Comparison of ENCODE assay signal across 1 cellular context in genomic region chrX:46325312-46325877, GRCh38.
TF ChIP-seq lines count a peak whose summit lies in the region.

No MANE protein-coding gene starts in this region.

TF ChIP-seq in SK-N-SH, 30 proteins besides CTCF, POLR2A, EP300 and RAD21 (continued from another document):
- TF ChIP-seq USF1 (IDR thresholded peaks at IDR 0.05; ENCODE audit: borderline replicate concordance, low read depth), result no peak
- TF ChIP-seq ZBTB33 (IDR thresholded peaks at IDR 0.05; ENCODE audit: borderline replicate concordance, low read depth), result peak; percentile 55; the same call in 1 of the 2 replicates
- TF ChIP-seq NFIC (IDR thresholded peaks at IDR 0.05; ENCODE audit: borderline replicate concordance), result peak; percentile 89
- no peak for TF ChIP-seq TAF1 (IDR thresholded peaks at IDR 0.05; ENCODE audit: borderline replicate concordance, low read depth, low read length)
- TF ChIP-seq RFX5 (IDR thresholded peaks at IDR 0.05; ENCODE audit: low read length), result no peak
- TF ChIP-seq MAX (IDR thresholded peaks at IDR 0.05; ENCODE audit: low read depth), result 0 out of 2 replicates have a peak, but pooled peaks have one; percentile 34
- no peak for TF ChIP-seq NRF1 (IDR thresholded peaks at IDR 0.05; ENCODE audit: low read depth, low read length)
- TF ChIP-seq SIN3A (IDR thresholded peaks at IDR 0.05; ENCODE audit: borderline replicate concordance, low read depth, low read length), result no peak; the same call in 1 of the 2 replicates
